In genomic region chr2:19901201-19901457, GRCh38 we compare ENCODE assay signal across 8 cellular contexts. TPM values are rescaled to one million over a fixed set of nuclear protein-coding genes. Genes with fewer than 3 reads are reported as not detected.
DNase-seq lines count a peak whose midpoint lies in the region; ATAC-seq and TF ChIP-seq lines count a peak whose summit lies in the region.

No MANE protein-coding gene starts in this region.

- peak overlapping the region; percentile 93 for H2AFZ ChIP-seq in SK-N-SH (ENCODE audit: low read depth)
- peak overlapping the region; percentile 96 for H2AFZ ChIP-seq in trophoblast cell (ENCODE audit: insufficient read depth, low read length, poor library complexity)

- CTCF ChIA-PET in SK-N-SH (lab: Yijun Ruan, JAX), result interaction anchor here (1.0 to 1.6 kb wide), 2 partner anchors 11 to 426 kb away, joined by 3 to 4 read pairs; no protein-coding TSS in a partner anchor

- no peak for TF ChIP-seq RAD21 in SK-N-SH (IDR thresholded peaks at IDR 0.05; ENCODE audit: low read length)

- in situ Hi-C loops in GM13976 (cut with MboI; ENCODE audit: low sequenced_read_pairs, unreplicated experiment), result no loop called here

- no peak for TF ChIP-seq EP300 in SK-N-SH (IDR thresholded peaks at IDR 0.05; ENCODE audit: borderline replicate concordance in 1 of 2, low read depth in 1 of 2, low read length in 1 of 2)

- no peak overlapping the region for H3K23ac ChIP-seq in trophoblast cell (ENCODE audit: low read length)

- no peaks in the 10 kb centered on the region for H3K9me2 ChIP-seq in SK-N-SH

- DNase-seq in SK-N-SH (no peak), fibroblast of pulmonary artery (ENCODE audit: low read depth) (no peak), trophoblast cell (peak in 1 of 2 donors; percentile 6), GM13976 (ENCODE audit: low spot score) (no peak), NCI-H524 treated with DMSO at 0.1 percent for 48 hours (lab: John Stamatoyannopoulos, UW) (no peak), NCI-H2107 (lab: John Stamatoyannopoulos, UW) (no peak)

- peak overlapping the region; percentile 92 for H2BK120ac ChIP-seq in trophoblast cell (ENCODE audit: insufficient read depth, low read length, poor library complexity)

- H2BK5ac ChIP-seq in trophoblast cell (ENCODE audit: low read depth, low read length, poor library complexity), result peak overlapping the region; percentile 95

- peak overlapping the region; percentile 77 for H2AK5ac ChIP-seq in trophoblast cell (ENCODE audit: low read length)

- H3K4me1 ChIP-seq in SK-N-SH (ENCODE audit: control insufficient read depth in 1 of 2, insufficient read depth in 2 of 2, low read depth in 1 of 2, low read length in 1 of 2), result peaks cover 15 to 37% of the 10 kb centered on the region in 2 experiments; a peak in 3 of 4 replicates
- peaks cover 4 to 6% of the 10 kb centered on the region in 2 experiments for H3K4me1 ChIP-seq in trophoblast cell (ENCODE audit: control insufficient read depth in 1 of 2, insufficient read depth in 2 of 2, low read length in 2 of 2)

- H4K20me1 ChIP-seq in SK-N-SH (ENCODE audit: insufficient read depth), result peaks cover 10% of the 10 kb centered on the region; the same call in 1 of the 2 replicates

- peaks cover 11% of the 10 kb centered on the region for H3K79me1 ChIP-seq in trophoblast cell (ENCODE audit: low read length)

- H2BK12ac ChIP-seq in trophoblast cell (ENCODE audit: low read length), result no peak overlapping the region

- TF ChIP-seq CTCF in SK-N-SH (IDR thresholded peaks at IDR 0.05) (no peak), fibroblast of pulmonary artery (IDR thresholded peaks at IDR 0.05; ENCODE audit: low read length, missing control alignments) (no peak), GM13976 (IDR thresholded peaks at IDR 0.05; ENCODE audit: borderline replicate concordance, control extremely low read depth, extremely low read depth, insufficient read depth, missing control alignments) (no peak)

- H4K12ac ChIP-seq in trophoblast cell (ENCODE audit: low read depth, low read length), result peak overlapping the region; percentile 95

- H3K79me2 ChIP-seq in SK-N-SH (ENCODE audit: insufficient read depth) (peaks cover 61% of the 10 kb centered on the region), trophoblast cell (ENCODE audit: control insufficient read depth, insufficient read depth, low read length, poor library complexity) (peaks cover 10% of the 10 kb centered on the region)

- ATAC-seq in GM18519 (IDR thresholded peaks at IDR 0.05; ENCODE audit: low FRiP score, unreplicated experiment) (peak; percentile 0), HG02571 (IDR thresholded peaks at IDR 0.05; ENCODE audit: unreplicated experiment) (peak; percentile 7)

- under 1% methylated on average over 13 of the region's 22 CpGs for WGBS in SK-N-SH (ENCODE audit: low lambda C conversion rate)
- WGBS in trophoblast cell (ENCODE audit: extremely low coverage, insufficient coverage, insufficient read length), result no CpG with 5 or more reads among the region's 22 CpGs

- peak overlapping the region; percentile 100 for H4K8ac ChIP-seq in trophoblast cell (ENCODE audit: low read depth, low read length)

- peak overlapping the region; percentile 85 to 100 for H3K4me3 ChIP-seq in SK-N-SH (ENCODE audit: low read depth in 2 of 2, low read length in 1 of 2)
- H3K4me3 ChIP-seq in fibroblast of pulmonary artery (replicated peaks; ENCODE audit: low read depth, low read length), result peak overlapping the region; percentile 92
- peak overlapping the region; percentile 91 for H3K4me3 ChIP-seq in trophoblast cell (ENCODE audit: low read depth, low read length)

- H3K9ac ChIP-seq in SK-N-SH (peak overlapping the region; percentile 97), trophoblast cell (ENCODE audit: low read length) (peak overlapping the region; percentile 96)

- POLR2A ChIA-PET in SK-N-SH (lab: Yijun Ruan, JAX), result interaction anchor here (0.6 to 1.0 kb wide), 4 partner anchors 18 to 382 kb away, joined by 3 to 4 read pairs (median 4); partner anchors contain the start of gene LAPTM4A

- H4K91ac ChIP-seq in trophoblast cell (ENCODE audit: low read depth, low read length), result peak overlapping the region; percentile 87

- H3K36me3 ChIP-seq in SK-N-SH (replicated peaks in 1 of 2; ENCODE audit: control insufficient read depth in 1 of 2, insufficient read depth in 2 of 2, low read length in 1 of 2) (peaks cover 11 to 18% of the 10 kb centered on the region in 2 experiments), trophoblast cell (ENCODE audit: control insufficient read depth in 1 of 2, insufficient read depth in 2 of 2, low read length in 2 of 2) (no peaks in the 10 kb centered on the region)

- peaks cover under 1% of the 10 kb centered on the region for H3F3A ChIP-seq in SK-N-SH (replicated peaks; ENCODE audit: insufficient read depth)

- peak overlapping the region; percentile 91 to 100 for H3K27ac ChIP-seq in SK-N-SH (ENCODE audit: low read depth in 2 of 2, low read length in 1 of 2)
- H3K27ac ChIP-seq in trophoblast cell (ENCODE audit: low read depth, low read length), result peak overlapping the region; percentile 26

- H3K27me3 ChIP-seq in SK-N-SH (ENCODE audit: insufficient read depth), result no peaks in the 10 kb centered on the region
- no peaks in the 10 kb centered on the region for H3K27me3 ChIP-seq in trophoblast cell (ENCODE audit: insufficient read depth, low read length)

- H3K14ac ChIP-seq in trophoblast cell (ENCODE audit: low read length), result peak overlapping the region; percentile 98

- H3K9me3 ChIP-seq in SK-N-SH (no peaks in the 10 kb centered on the region), trophoblast cell (ENCODE audit: insufficient read depth, low read depth, low read length) (no peaks in the 10 kb centered on the region)

- peak overlapping the region; percentile 86 for H3K4me2 ChIP-seq in SK-N-SH
- H3K4me2 ChIP-seq in trophoblast cell (ENCODE audit: low read length), result peak overlapping the region; percentile 66

- peak overlapping the region; percentile 93 for H3K18ac ChIP-seq in trophoblast cell (ENCODE audit: low read length)

- H3K4ac ChIP-seq in trophoblast cell (ENCODE audit: low read depth, low read length), result peak overlapping the region; percentile 52

TF ChIP-seq in SK-N-SH, 30 proteins besides CTCF, POLR2A, EP300 and RAD21:
- TF ChIP-seq ELF1 (IDR thresholded peaks at IDR 0.05), result peak; percentile 32; the same call in 1 of the 2 replicates
- no peak for TF ChIP-seq CHD2 (IDR thresholded peaks at IDR 0.05; ENCODE audit: low read length, partially characterized antibody)

RNA-seq across cellular contexts. Expression of gene TTC32, which starts 0.7 kb away (rescaled TPM):
- polyA plus RNA-seq in SK-N-SH (2012; rRNA removed), result 9.1 and 11.9 TPM in 2 replicates
- 6.6 and 7.2 TPM in 2 replicates for polyA plus RNA-seq in SK-N-SH (2012; cell fraction: cytosol; rRNA removed)
- polyA plus RNA-seq in SK-N-SH (2012; cell fraction: nucleus; rRNA removed), result 25.0 and 30.7 TPM in 2 replicates
- polyA plus RNA-seq in trophoblast cell (2013), result 6.6 and 8.6 TPM in 2 replicates
